Comparison of ENCODE assay signal across 1 cellular context in genomic region chr17:42980274-42980765, GRCh38.
TF ChIP-seq lines count a peak whose summit lies in the region.

Gene RUNDC1 (plus strand): TSS chr17:42980565. CDS start chr17:42980577, 12 bp downstream.

TF ChIP-seq in HepG2, 621 proteins besides CTCF, POLR2A, EP300 and RAD21 (continued from another document and continues in another):
- no peak for TF ChIP-seq U2AF1 (optimal IDR thresholded peaks at IDR 0.05; ENCODE audit: low read depth, low read length)
- TF ChIP-seq DNMT3B (CRISPR knock-in tag; conservative IDR thresholded peaks at IDR 0.05), result no peak
- no peak; the same call in 1 of the 2 replicates for TF ChIP-seq MIER3 (CRISPR knock-in tag; IDR thresholded peaks at IDR 0.05; ENCODE audit: borderline replicate concordance)
- TF ChIP-seq TFDP1 (CRISPR knock-in tag; IDR thresholded peaks at IDR 0.05; ENCODE audit: borderline replicate concordance), result no peak
- TF ChIP-seq FOXK1 (CRISPR knock-in tag; IDR thresholded peaks at IDR 0.05; ENCODE audit: borderline replicate concordance, low read depth), result peak; percentile 41; the same call in 1 of the 2 replicates
- TF ChIP-seq NFAT5 (CRISPR knock-in tag; IDR thresholded peaks at IDR 0.05), result peak; percentile 0; the same call in 1 of the 2 replicates
- no peak for TF ChIP-seq DDIT3 (CRISPR knock-in tag; IDR thresholded peaks at IDR 0.05)
- TF ChIP-seq ZZZ3 (CRISPR knock-in tag; IDR thresholded peaks at IDR 0.05; ENCODE audit: borderline replicate concordance), result peak; percentile 14; the same call in 1 of the 2 replicates
- no peak for TF ChIP-seq FOXA1 (IDR thresholded peaks at IDR 0.05)
- TF ChIP-seq FOXA1 (CRISPR knock-in tag; IDR thresholded peaks at IDR 0.05), result no peak
- TF ChIP-seq FIP1L1 (IDR thresholded peaks at IDR 0.05; ENCODE audit: borderline replicate concordance, insufficient read depth, low read depth, low read length), result no peak
- TF ChIP-seq ZNF720 (CRISPR knock-in tag; IDR thresholded peaks at IDR 0.05), result no peak
- no peak for TF ChIP-seq SATB2 (CRISPR knock-in tag; IDR thresholded peaks at IDR 0.05)
- no peak for TF ChIP-seq ZNF33A (CRISPR knock-in tag; IDR thresholded peaks at IDR 0.05; ENCODE audit: borderline replicate concordance)
- no peak for TF ChIP-seq TOE1 (CRISPR knock-in tag; IDR thresholded peaks at IDR 0.05)
- no peak for TF ChIP-seq CREM (IDR thresholded peaks at IDR 0.05)
- peak; percentile 55; the same call in 1 of the 2 replicates for TF ChIP-seq CREM (CRISPR knock-in tag; IDR thresholded peaks at IDR 0.05)
- no peak for TF ChIP-seq ATF5 (CRISPR knock-in tag; IDR thresholded peaks at IDR 0.05; ENCODE audit: low read depth)
- no peak for TF ChIP-seq ZNF276 (CRISPR knock-in tag; IDR thresholded peaks at IDR 0.05; ENCODE audit: low read depth)
- no peak for TF ChIP-seq ZNF564 (CRISPR knock-in tag; IDR thresholded peaks at IDR 0.05)
- TF ChIP-seq ZNF446 (CRISPR knock-in tag; IDR thresholded peaks at IDR 0.05), result no peak
- no peak for TF ChIP-seq ZNF329 (CRISPR knock-in tag; IDR thresholded peaks at IDR 0.05; ENCODE audit: low read depth)
- no peak for TF ChIP-seq ZBTB1 (CRISPR knock-in tag; IDR thresholded peaks at IDR 0.05; ENCODE audit: borderline replicate concordance)
- TF ChIP-seq BCL6 (CRISPR knock-in tag; IDR thresholded peaks at IDR 0.05), result 0 out of 2 replicates have a peak, but pooled peaks have one; percentile 14
- no peak for TF ChIP-seq TCF12 (IDR thresholded peaks at IDR 0.05)
- TF ChIP-seq TCF12 (CRISPR knock-in tag; IDR thresholded peaks at IDR 0.05), result no peak
- no peak for TF ChIP-seq PTBP1 (IDR thresholded peaks at IDR 0.05; ENCODE audit: low read depth, low read length, poor library complexity, severe bottlenecking)
- TF ChIP-seq HOXA5 (CRISPR knock-in tag; IDR thresholded peaks at IDR 0.05), result no peak
- TF ChIP-seq ZHX1 (CRISPR knock-in tag; IDR thresholded peaks at IDR 0.05; ENCODE audit: low read depth), result peak; percentile 94
- no peak for TF ChIP-seq ZNF10 (CRISPR knock-in tag; IDR thresholded peaks at IDR 0.05; ENCODE audit: borderline replicate concordance, low read depth)
- no peak for TF ChIP-seq MTA1 (CRISPR knock-in tag; IDR thresholded peaks at IDR 0.05; ENCODE audit: borderline replicate concordance)
- no peak for TF ChIP-seq GPN1 (CRISPR knock-in tag; IDR thresholded peaks at IDR 0.05; ENCODE audit: borderline replicate concordance)
- TF ChIP-seq MYPOP (CRISPR knock-in tag; IDR thresholded peaks at IDR 0.05), result no peak; the same call in 1 of the 2 replicates
- no peak for TF ChIP-seq ZNF512 (CRISPR knock-in tag; IDR thresholded peaks at IDR 0.05)
- no peak for TF ChIP-seq PITX1 (CRISPR knock-in tag; IDR thresholded peaks at IDR 0.05)
- no peak for TF ChIP-seq ATM (IDR thresholded peaks at IDR 0.05; ENCODE audit: borderline replicate concordance)
- no peak for TF ChIP-seq ZNF570 (CRISPR knock-in tag; IDR thresholded peaks at IDR 0.05; ENCODE audit: borderline replicate concordance)
- peak; percentile 65 for TF ChIP-seq KAT8 (CRISPR knock-in tag; IDR thresholded peaks at IDR 0.05)
- TF ChIP-seq BCL3 (CRISPR knock-in tag; IDR thresholded peaks at IDR 0.05), result no peak; the same call in 1 of the 2 replicates
- no peak for TF ChIP-seq POGZ (CRISPR knock-in tag; IDR thresholded peaks at IDR 0.05)
- TF ChIP-seq THAP8 (CRISPR knock-in tag; IDR thresholded peaks at IDR 0.05; ENCODE audit: borderline replicate concordance), result no peak
- TF ChIP-seq ZNF879 (CRISPR knock-in tag; IDR thresholded peaks at IDR 0.05), result no peak
- no peak for TF ChIP-seq ZNF432 (CRISPR knock-in tag; IDR thresholded peaks at IDR 0.05; ENCODE audit: borderline replicate concordance)
- TF ChIP-seq ZNF766 (CRISPR knock-in tag; IDR thresholded peaks at IDR 0.05; ENCODE audit: borderline replicate concordance), result no peak; the same call in 1 of the 2 replicates
- no peak for TF ChIP-seq HOXD1 (CRISPR knock-in tag; IDR thresholded peaks at IDR 0.05)
